21 cellular contexts compared by ENCODE assay signal in the genomic region with DNA sequence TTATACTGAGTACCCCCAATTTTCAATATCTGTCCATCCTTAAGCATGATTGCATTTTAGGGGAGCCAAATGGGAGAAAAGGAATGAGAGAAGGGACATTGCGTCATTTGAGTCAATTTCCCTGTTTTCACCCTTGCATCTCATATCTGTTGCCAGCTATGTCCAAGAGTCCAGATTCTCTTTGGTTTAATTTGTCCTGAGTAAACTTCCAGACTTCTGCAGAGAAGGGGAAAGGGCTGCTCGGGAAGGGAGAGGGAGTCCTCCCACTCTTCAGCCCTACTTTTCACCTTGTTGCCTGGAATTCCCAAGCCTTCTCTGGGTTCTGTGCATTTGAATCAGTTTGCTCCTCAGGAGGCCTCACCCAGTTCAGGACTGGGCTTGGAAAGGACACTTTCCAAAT.
"Had no signal": no experiment of that assay in that cellular context is flagged by ENCODE, and none has a peak within 500 bp of the region (broad histone marks: within the 10 kb centered on the region; RNA-seq: fewer than 3 reads in every experiment).

No MANE protein-coding gene starts in this region.

- H3K27me3 ChIP-seq: dorsolateral prefrontal cortex, thyroid gland had no signal

- H3K36me3 ChIP-seq: heart left ventricle, left lung, lower lobe of right lung, thyroid gland had no signal

- H2AFZ ChIP-seq: parathyroid adenoma had no signal

- H3K27ac ChIP-seq: dorsolateral prefrontal cortex, heart left ventricle, left lung, lower lobe of right lung, parathyroid adenoma, thyroid gland had no signal

- H3K4me1 Mint-ChIP-seq: nephron had no signal

- H3K79me2 ChIP-seq: parathyroid adenoma had no signal

- H3K9ac ChIP-seq: parathyroid adenoma had no signal

- FAIRE-seq: endometrium, frontal cortex, islet of Langerhans, small intestine, urothelium cell line had no signal

- H3K27ac Mint-ChIP-seq: memory B cell, naive B cell, nephron, type B pancreatic cell had no signal

- DNase-seq: cortex of kidney; effector CD8-positive, alpha-beta T cell; heart left ventricle; hippocampal formation; left lung; lower lobe of right lung; naive B cell; small intestine; stimulated activated CD4-positive, alpha-beta T cell treated with anti-CD3 and anti-CD28 coated beads, Interleukin-2, amount 100 ng/mL, for 48 hours; stimulated activated naive CD4-positive, alpha-beta T cell treated with Interleukin-2 at 50 U/mL for 16 hours; thyroid gland had no signal

- H3K4me3 Mint-ChIP-seq: memory B cell, naive B cell, nephron, type B pancreatic cell had no signal

- H3K9me3 Mint-ChIP-seq: nephron had no signal

- ATAC-seq: esophagus mucosa, heart left ventricle, left lung, lower lobe of right lung had no signal

- H3K27me3 Mint-ChIP-seq: type B pancreatic cell had no signal

- H3K9me3 ChIP-seq: thyroid gland had no signal

- H3K4me1 ChIP-seq: lower lobe of right lung, parathyroid adenoma, thyroid gland had no signal

- H3K4me3 ChIP-seq: dorsolateral prefrontal cortex, heart left ventricle, left lung, lower lobe of right lung, thyroid gland had no signal
